15 cellular contexts compared by ENCODE assay signal in genomic region chr10:89846276-89846630, GRCh38.
"Had no signal": no experiment of that assay in that cellular context is flagged by ENCODE, and none has a peak within 500 bp of the region (broad histone marks: within the 10 kb centered on the region; RNA-seq: fewer than 3 reads in every experiment).

No MANE protein-coding gene starts in this region.

- H3K36me3 ChIP-seq: esophagus squamous epithelium, upper lobe of left lung had no signal

- H3K36me3 Mint-ChIP-seq: natural killer cell treated with Interleukin-12 subunit alpha and Interleukin-12 subunit beta and Interleukin-15 and Interleukin-18, amount 100 ng/mL, for 72 hours had no signal

- H3K27ac ChIP-seq: esophagus squamous epithelium, skin epidermis, upper lobe of left lung had no signal

- H3K27ac Mint-ChIP-seq: activated naive CD4-positive, alpha-beta T cell treated with anti-CD3 and anti-CD28 coated beads for 36 hours; activated naive CD8-positive, alpha-beta T cell treated with anti-CD3 and anti-CD28 coated beads, Interleukin-2, amount 50 U/mL, for 24 hours; activated T-helper 2 cell treated with anti-CD3 and anti-CD28 coated beads, Interferon-gamma antibody, Interleukin-2, Interleukin-4, amounts not matched to agents 10 μg/mL and 5 μg/mL and 100 μg/mL, durations not matched to agents 14 hours and 24 hours and 36 hours; natural killer cell treated with Interleukin-12 subunit alpha and Interleukin-12 subunit beta and Interleukin-15 and Interleukin-18, amount 100 ng/mL, for 72 hours; progenitor cell of endocrine pancreas had no signal

- ATAC-seq: activated naive CD8-positive, alpha-beta T cell treated with anti-CD3 and anti-CD28 coated beads, Interleukin-2, amount 50 U/mL, for 24 hours; natural killer cell treated with Interleukin-12 subunit alpha and Interleukin-12 subunit beta and Interleukin-15 and Interleukin-18, amount 100 ng/mL, for 72 hours; right cardiac atrium; stimulated activated naive CD8-positive, alpha-beta T cell treated with anti-CD3 and anti-CD28 coated beads, Interleukin-15, amount 100 ng/mL, for 72 hours had no signal

- H3K4me3 Mint-ChIP-seq: activated naive CD4-positive, alpha-beta T cell treated with anti-CD3 and anti-CD28 coated beads for 36 hours; activated naive CD8-positive, alpha-beta T cell treated with anti-CD3 and anti-CD28 coated beads, Interleukin-2, amount 50 U/mL, for 24 hours; natural killer cell treated with Interleukin-12 subunit alpha and Interleukin-12 subunit beta and Interleukin-15 and Interleukin-18, amount 100 ng/mL, for 72 hours; stimulated activated naive CD8-positive, alpha-beta T cell treated with anti-CD3 and anti-CD28 coated beads, Interleukin-15, amount 100 ng/mL, for 72 hours had no signal

- H3K27me3 ChIP-seq: upper lobe of left lung had no signal

- H3K4me1 Mint-ChIP-seq: activated naive CD8-positive, alpha-beta T cell treated with anti-CD3 and anti-CD28 coated beads, Interleukin-2, amount 50 U/mL, for 24 hours had no signal

- H3K27me3 Mint-ChIP-seq: progenitor cell of endocrine pancreas had no signal

- H3K4me3 ChIP-seq: esophagus squamous epithelium, skin epidermis, upper lobe of left lung had no signal

- H3K9me3 Mint-ChIP-seq: activated naive CD4-positive, alpha-beta T cell treated with anti-CD3 and anti-CD28 coated beads for 36 hours; activated naive CD8-positive, alpha-beta T cell treated with anti-CD3 and anti-CD28 coated beads, Interleukin-2, amount 50 U/mL, for 24 hours; activated T-helper 2 cell treated with anti-CD3 and anti-CD28 coated beads, Interferon-gamma antibody, Interleukin-2, Interleukin-4, amounts not matched to agents 10 μg/mL and 5 μg/mL and 100 μg/mL, durations not matched to agents 14 hours and 24 hours and 36 hours; natural killer cell treated with Interleukin-12 subunit alpha and Interleukin-12 subunit beta and Interleukin-15 and Interleukin-18, amount 100 ng/mL, for 72 hours; stimulated activated naive CD8-positive, alpha-beta T cell treated with anti-CD3 and anti-CD28 coated beads, Interleukin-15, amount 100 ng/mL, for 72 hours had no signal

- DNase-seq: activated CD4-positive, CD25-positive, alpha-beta regulatory T cell treated with anti-CD3 and anti-CD28 coated beads, Interleukin-2, amount 50 U/mL, for 72 hours; activated naive CD4-positive, alpha-beta T cell treated with anti-CD3 and anti-CD28 coated beads for 36 hours; activated naive CD8-positive, alpha-beta T cell treated with anti-CD3 and anti-CD28 coated beads, Interleukin-2, amount 50 U/mL, for 24 hours; activated T-cell treated with anti-CD3 and anti-CD28 coated beads for 4 hours; esophagus squamous epithelium; hypothalamus; occipital lobe; right cardiac atrium; stimulated activated CD4-positive, alpha-beta T cell treated with anti-CD3 and anti-CD28 coated beads, Interleukin-4, amount 100 ng/mL, for 4 hours; stimulated activated naive CD8-positive, alpha-beta T cell treated with anti-CD3 and anti-CD28 coated beads, Interleukin-15, amount 100 ng/mL, for 72 hours; upper lobe of left lung had no signal

- H3K4me1 ChIP-seq: esophagus squamous epithelium had no signal

- H3K9me3 ChIP-seq: esophagus squamous epithelium, upper lobe of left lung had no signal
